Comparison of ENCODE assay signal across 10 cellular contexts in genomic region chr20:49690899-49691620, GRCh38. TPM values are rescaled to one million over a fixed set of nuclear protein-coding genes. Genes with fewer than 3 reads are reported as not detected.
A peak's percentile ranks its signal among the peaks of the same experiment; 100 is the strongest.
DNase-seq lines count a peak whose midpoint lies in the region; ATAC-seq and TF ChIP-seq lines count a peak whose summit lies in the region.
"Had no signal": no experiment of that assay in that cellular context is flagged by ENCODE, and none has a peak within 500 bp of the region (broad histone marks: within the 10 kb centered on the region; RNA-seq: fewer than 3 reads in every experiment).

No MANE protein-coding gene starts in this region.

- intact Hi-C loops in Caco-2 (cut with micrococcal nuclease; ENCODE audit: unreplicated experiment): loop anchor here (1.0 kb wide), 1 partner anchor 17 kb away; no protein-coding TSS in a partner anchor
- intact Hi-C loops in mucosa of descending colon (cut with DNase I, micrococcal nuclease): no loop called here

- peak; percentile 55 to 69 for DNase-seq in Caco-2
- DNase-seq in NCI-H226: peak; percentile 76
- DNase-seq in effector memory CD8-positive, alpha-beta T cell: no peak
- peak in 1 of 3 donors; percentile 25 for DNase-seq in mucosa of descending colon
- no peak for DNase-seq in stimulated activated CD4-positive, alpha-beta T cell treated with anti-CD3 and anti-CD28 coated beads, Interleukin-2, amount 100 ng/mL, for 24 hours
- no peak for DNase-seq in activated naive CD4-positive, alpha-beta T cell treated with Interleukin-2 at 50 U/mL for 16 hours
- DNase-seq in activated T-cell treated with anti-CD3 and anti-CD28 coated beads, Interleukin-2, amount 50 U/mL, for 48 hours: no peak
- DNase-seq: activated CD4-positive, alpha-beta T cell treated with anti-CD3 and anti-CD28 coated beads, Interleukin-2, amount 50 U/mL, for 1 hour; aorta had no signal

- no peak for ATAC-seq in effector memory CD8-positive, alpha-beta T cell (replicated peaks)
- ATAC-seq in mucosa of descending colon: peak; percentile 63
- no peak for ATAC-seq in HG02840 (IDR thresholded peaks at IDR 0.05; ENCODE audit: low FRiP score, unreplicated experiment)

- POLR2A ChIA-PET in Caco-2 (lab: Charles Lee): interaction anchor here (0.5 to 0.6 kb wide), 4 partner anchors 17 to 122 kb away, joined by 3 to 15 read pairs (median 4); partner anchors contain the start of gene SLC9A8

- CTCF ChIA-PET in Caco-2 (lab: Charles Lee): interaction anchor here (1.0 to 1.6 kb wide), 2 partner anchors 9 to 135 kb away, joined by 6 read pairs; no protein-coding TSS in a partner anchor

- H3K36me3 ChIP-seq in Caco-2 (ENCODE audit: control insufficient read depth, insufficient read depth, low read length) (no peaks in the 10 kb centered on the region), mucosa of descending colon (ENCODE audit: low read depth) (no peaks in the 10 kb centered on the region)

- H3K4me1 ChIP-seq in Caco-2: peaks cover 63% of the 10 kb centered on the region
- H3K4me1 ChIP-seq in mucosa of descending colon (ENCODE audit: low read depth): peaks cover 49% of the 10 kb centered on the region

- TF ChIP-seq CTCF in Caco-2 (IDR thresholded peaks at IDR 0.05; ENCODE audit: insufficient read depth in 1 of 2, low read depth in 1 of 2, low read length in 1 of 2, severe bottlenecking in 1 of 2, unreplicated experiment in 1 of 2): no peak
- TF ChIP-seq CTCF in mucosa of descending colon (IDR thresholded peaks at IDR 0.05): no peak

- peaks cover 69% of the 10 kb centered on the region for H3K4me1 Mint-ChIP-seq in Caco-2 (ENCODE audit: low read depth, unreplicated experiment)
- H3K4me1 Mint-ChIP-seq in effector memory CD8-positive, alpha-beta T cell (ENCODE audit: low read depth in 2 of 2): peaks cover 57 to 82% of the 10 kb centered on the region in 2 donors

- BruUV-seq in Caco-2 (replicated peaks; lab: Mats Ljungman, UMichigan): no TSS peak

- H3K27me3 ChIP-seq in Caco-2 (replicated peaks; ENCODE audit: control insufficient read depth, insufficient read depth, low read length): no peaks in the 10 kb centered on the region

- no peaks in the 10 kb centered on the region for H3K9me3 Mint-ChIP-seq in Caco-2 (ENCODE audit: unreplicated experiment)
- no peaks in the 10 kb centered on the region for H3K9me3 Mint-ChIP-seq in effector memory CD8-positive, alpha-beta T cell

- H3K4me3 Mint-ChIP-seq in Caco-2 (ENCODE audit: unreplicated experiment): peak overlapping the region; percentile 35
- H3K4me3 Mint-ChIP-seq in effector memory CD8-positive, alpha-beta T cell: peak overlapping the region in 1 of 2 donors; percentile 15

- H3K27ac Mint-ChIP-seq in Caco-2 (ENCODE audit: unreplicated experiment): peak overlapping the region; percentile 75
- H3K27ac Mint-ChIP-seq in effector memory CD8-positive, alpha-beta T cell: peak overlapping the region; percentile 29 to 49

- peaks cover 33% of the 10 kb centered on the region for H3K36me3 Mint-ChIP-seq in Caco-2 (ENCODE audit: insufficient read depth, unreplicated experiment)
- peaks cover 10% of the 10 kb centered on the region for H3K36me3 Mint-ChIP-seq in effector memory CD8-positive, alpha-beta T cell (ENCODE audit: insufficient read depth)

- no peak overlapping the region for H3K4me3 ChIP-seq in Caco-2 (ENCODE audit: low read depth, low read length)
- no peak overlapping the region for H3K4me3 ChIP-seq in mucosa of descending colon

- H3K9me3 ChIP-seq in Caco-2 (no peaks in the 10 kb centered on the region), mucosa of descending colon (no peaks in the 10 kb centered on the region)

- H3K27me3 Mint-ChIP-seq in Caco-2 (ENCODE audit: insufficient read depth, unreplicated experiment): no peaks in the 10 kb centered on the region
- H3K27me3 Mint-ChIP-seq in effector memory CD8-positive, alpha-beta T cell: no peaks in the 10 kb centered on the region

RNA-seq across cellular contexts. Expression of gene B4GALT5, which starts 22.6 kb away (rescaled TPM):
- 65.0 and 67.1 TPM in 2 replicates for total RNA-seq in Caco-2 (2022)
- 10 to 100 TPM; 52.4 to 65.1 (median 60.2) TPM for total RNA-seq in mucosa of descending colon

Comparison
In these comparisons a context has a peak if more than half of its experiments do, and no peak if none do; other contexts are left out.
1. DNase-seq: peak in Caco-2 (2 of 2) and NCI-H226 (single experiment); none in effector memory CD8-positive, alpha-beta T cell (0 of 3), stimulated activated CD4-positive, alpha-beta T cell treated with anti-CD3 and anti-CD28 coated beads, Interleukin-2, amount 100 ng/mL, for 24 hours (0 of 2), activated naive CD4-positive, alpha-beta T cell treated with Interleukin-2 at 50 U/mL for 16 hours (single experiment) and activated T-cell treated with anti-CD3 and anti-CD28 coated beads, Interleukin-2, amount 50 U/mL, for 48 hours (0 of 2).